ENCODE assay signal across 14 cellular contexts in genomic region chr20:38421915-38422314, GRCh38.
"Had no signal": no experiment of that assay in that cellular context is flagged by ENCODE, and none has a peak within 500 bp of the region (broad histone marks: within the 10 kb centered on the region; RNA-seq: fewer than 3 reads in every experiment).

No MANE protein-coding gene starts in this region.

- H3K4me1 Mint-ChIP-seq: mesothelial cell of epicardium, neural crest cell had no signal

- H3K27ac Mint-ChIP-seq: dendritic cell treated with granulocyte-macrophage colony-stimulating factor and Interleukin-4, amounts not matched to agents 40 ng/mL and 50 ng/mL, for 4 days; effector memory CD8-positive, alpha-beta T cell; mesothelial cell of epicardium had no signal

- DNase-seq: activated CD4-positive, alpha-beta T cell treated with anti-CD3 and anti-CD28 coated beads, Interleukin-2, amount 50 U/mL, for 48 hours; activated CD4-positive, CD25-positive, alpha-beta regulatory T cell treated with anti-CD3 and anti-CD28 coated beads, Interleukin-2, amount 50 U/mL, for 72 hours; activated effector memory CD4-positive, alpha-beta T cell treated with Interleukin-2 at 50 U/mL for 16 hours; effector memory CD8-positive, alpha-beta T cell; gastrocnemius medialis; heart right ventricle; left cardiac atrium; psoas muscle; thyroid gland had no signal

- H3K9me3 Mint-ChIP-seq: dendritic cell treated with granulocyte-macrophage colony-stimulating factor and Interleukin-4, amounts not matched to agents 40 ng/mL and 50 ng/mL, for 4 days; effector memory CD8-positive, alpha-beta T cell; mesothelial cell of epicardium; neural crest cell had no signal

- H3K9me3 ChIP-seq: gastrocnemius medialis, heart right ventricle, psoas muscle, thyroid gland had no signal

- ATAC-seq: effector memory CD8-positive, alpha-beta T cell; gastrocnemius medialis; left cardiac atrium; psoas muscle; sciatic nerve had no signal

- H3K4me3 Mint-ChIP-seq: activated naive CD8-positive, alpha-beta T cell; dendritic cell treated with granulocyte-macrophage colony-stimulating factor and Interleukin-4, amounts not matched to agents 40 ng/mL and 50 ng/mL, for 4 days; effector memory CD8-positive, alpha-beta T cell; mesothelial cell of epicardium; neural crest cell had no signal

- H3K27me3 Mint-ChIP-seq: activated naive CD8-positive, alpha-beta T cell; dendritic cell treated with granulocyte-macrophage colony-stimulating factor and Interleukin-4, amounts not matched to agents 40 ng/mL and 50 ng/mL, for 4 days; effector memory CD8-positive, alpha-beta T cell had no signal
